Comparison of ENCODE assay signal across 7 cellular contexts in genomic region chr2:61378281-61378680, GRCh38.
"Had no signal": no experiment of that assay in that cellular context is flagged by ENCODE, and none has a peak within 500 bp of the region (broad histone marks: within the 10 kb centered on the region; RNA-seq: fewer than 3 reads in every experiment).

No MANE protein-coding gene starts in this region.

- DNase-seq: GM23248, H9, HCEC 1CT, IMR-90, KBM-7 had no signal

- H3K27ac ChIP-seq: GM23248 had no signal

- H3K4me3 Mint-ChIP-seq: H9 had no signal

- FAIRE-seq: H1, H54 had no signal

- H3K27ac Mint-ChIP-seq: H9 had no signal

- H3K4me3 ChIP-seq: GM23248 had no signal

- H2AFZ ChIP-seq: GM23248 had no signal

- H3K9ac ChIP-seq: GM23248 had no signal

- H3K9me3 Mint-ChIP-seq: H9 had no signal
